1 cellular context compared by ENCODE assay signal in the genomic region with DNA sequence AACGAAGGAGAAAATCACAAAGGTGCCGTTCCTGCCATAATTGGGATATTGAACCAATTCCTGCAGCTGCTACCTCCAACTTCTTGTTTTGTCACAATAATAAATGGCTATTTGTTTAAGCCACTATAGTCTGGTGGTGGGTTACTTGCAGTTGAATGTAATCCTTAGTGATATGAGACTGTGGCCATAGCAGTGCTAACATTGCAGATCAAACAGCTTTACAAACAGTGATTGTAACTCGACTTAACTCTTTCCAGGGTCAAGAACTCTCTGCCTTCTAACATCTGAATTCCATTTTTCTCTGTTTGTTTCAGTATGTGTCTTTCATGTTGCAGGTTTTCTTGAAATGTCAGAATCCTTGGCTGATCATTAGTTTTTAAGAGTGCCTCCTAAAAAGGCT.
TF ChIP-seq lines count a peak whose summit lies in the region.

No MANE protein-coding gene starts in this region.

TF ChIP-seq in K562, 482 proteins besides CTCF, POLR2A, EP300 and RAD21 (continued from another document):
- TF ChIP-seq, protein P1, sequence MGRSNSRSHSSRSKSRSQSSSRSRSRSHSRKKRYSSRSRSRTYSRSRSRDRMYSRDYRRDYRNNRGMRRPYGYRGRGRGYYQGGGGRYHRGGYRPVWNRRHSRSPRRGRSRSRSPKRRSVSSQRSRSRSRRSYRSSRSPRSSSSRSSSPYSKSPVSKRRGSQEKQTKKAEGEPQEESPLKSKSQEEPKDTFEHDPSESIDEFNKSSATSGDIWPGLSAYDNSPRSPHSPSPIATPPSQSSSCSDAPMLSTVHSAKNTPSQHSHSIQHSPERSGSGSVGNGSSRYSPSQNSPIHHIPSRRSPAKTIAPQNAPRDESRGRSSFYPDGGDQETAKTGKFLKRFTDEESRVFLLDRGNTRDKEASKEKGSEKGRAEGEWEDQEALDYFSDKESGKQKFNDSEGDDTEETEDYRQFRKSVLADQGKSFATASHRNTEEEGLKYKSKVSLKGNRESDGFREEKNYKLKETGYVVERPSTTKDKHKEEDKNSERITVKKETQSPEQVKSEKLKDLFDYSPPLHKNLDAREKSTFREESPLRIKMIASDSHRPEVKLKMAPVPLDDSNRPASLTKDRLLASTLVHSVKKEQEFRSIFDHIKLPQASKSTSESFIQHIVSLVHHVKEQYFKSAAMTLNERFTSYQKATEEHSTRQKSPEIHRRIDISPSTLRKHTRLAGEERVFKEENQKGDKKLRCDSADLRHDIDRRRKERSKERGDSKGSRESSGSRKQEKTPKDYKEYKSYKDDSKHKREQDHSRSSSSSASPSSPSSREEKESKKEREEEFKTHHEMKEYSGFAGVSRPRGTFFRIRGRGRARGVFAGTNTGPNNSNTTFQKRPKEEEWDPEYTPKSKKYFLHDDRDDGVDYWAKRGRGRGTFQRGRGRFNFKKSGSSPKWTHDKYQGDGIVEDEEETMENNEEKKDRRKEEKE (IDR thresholded peaks at IDR 0.05; ENCODE audit: borderline replicate concordance in 1 of 2, control insufficient read depth in 1 of 2, low read depth in 2 of 2, low read length in 1 of 2): no peak
- TF ChIP-seq DMBX1 (CRISPR knock-in tag; IDR thresholded peaks at IDR 0.05; ENCODE audit: borderline replicate concordance) (no peak), SMARCC2 (IDR thresholded peaks at IDR 0.05; ENCODE audit: low read depth) (no peak), ELF4 (CRISPR knock-in tag; IDR thresholded peaks at IDR 0.05) (no peak), RFX7 (CRISPR knock-in tag; IDR thresholded peaks at IDR 0.05) (no peak)
- TF ChIP-seq, protein P2, sequence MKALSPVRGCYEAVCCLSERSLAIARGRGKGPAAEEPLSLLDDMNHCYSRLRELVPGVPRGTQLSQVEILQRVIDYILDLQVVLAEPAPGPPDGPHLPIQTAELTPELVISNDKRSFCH (CRISPR knock-in tag; IDR thresholded peaks at IDR 0.05): no peak
- TF ChIP-seq, protein P2 (tag; IDR thresholded peaks at IDR 0.05): no peak
- TF ChIP-seq, protein P3, sequence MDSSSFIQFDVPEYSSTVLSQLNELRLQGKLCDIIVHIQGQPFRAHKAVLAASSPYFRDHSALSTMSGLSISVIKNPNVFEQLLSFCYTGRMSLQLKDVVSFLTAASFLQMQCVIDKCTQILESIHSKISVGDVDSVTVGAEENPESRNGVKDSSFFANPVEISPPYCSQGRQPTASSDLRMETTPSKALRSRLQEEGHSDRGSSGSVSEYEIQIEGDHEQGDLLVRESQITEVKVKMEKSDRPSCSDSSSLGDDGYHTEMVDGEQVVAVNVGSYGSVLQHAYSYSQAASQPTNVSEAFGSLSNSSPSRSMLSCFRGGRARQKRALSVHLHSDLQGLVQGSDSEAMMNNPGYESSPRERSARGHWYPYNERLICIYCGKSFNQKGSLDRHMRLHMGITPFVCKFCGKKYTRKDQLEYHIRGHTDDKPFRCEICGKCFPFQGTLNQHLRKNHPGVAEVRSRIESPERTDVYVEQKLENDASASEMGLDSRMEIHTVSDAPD (CRISPR knock-in tag; IDR thresholded peaks at IDR 0.05): no peak
